Comparison of ENCODE assay signal across 19 cellular contexts in the genomic region with DNA sequence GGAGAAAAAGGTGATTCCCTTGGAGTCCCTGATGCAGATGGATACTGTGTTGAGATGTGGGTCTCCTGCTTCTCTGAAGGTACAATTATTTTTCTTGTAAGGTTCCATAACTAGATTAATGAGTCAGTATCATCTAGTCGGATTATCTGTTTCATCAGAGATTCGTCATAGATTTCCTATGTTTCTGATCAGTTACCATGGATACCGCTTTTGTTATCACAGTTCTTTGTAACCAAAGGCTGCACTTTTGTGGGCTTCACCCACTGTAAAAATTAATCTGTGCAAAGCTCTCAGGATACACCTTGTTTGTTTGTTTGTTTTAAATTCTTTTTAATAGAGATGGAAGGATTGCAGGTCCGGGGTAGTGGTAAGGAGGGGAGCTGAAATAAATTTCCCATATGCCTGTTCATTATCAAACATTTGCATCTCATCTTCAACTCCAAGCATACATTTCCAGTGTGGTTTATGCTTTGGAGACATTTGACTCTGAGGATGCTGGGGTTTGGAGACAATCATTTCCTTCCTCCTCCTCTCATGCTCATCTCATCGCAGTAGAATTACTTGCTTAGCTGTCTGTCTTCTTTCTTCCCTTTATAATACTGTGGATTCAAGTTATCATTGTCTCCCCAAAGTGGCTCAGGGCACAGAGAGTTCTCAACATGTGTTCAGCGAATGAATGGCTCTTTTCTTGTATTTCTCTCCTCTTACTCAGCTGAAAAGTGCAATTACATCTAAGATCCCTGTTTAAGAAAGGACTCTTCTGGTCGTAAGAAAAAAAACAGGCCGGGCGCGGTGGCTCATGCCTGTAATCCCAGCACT. TPM values are rescaled to one million over a fixed set of nuclear protein-coding genes. Genes with fewer than 3 reads are reported as not detected.
DNase-seq lines count a peak whose midpoint lies in the region; ATAC-seq, FAIRE-seq and TF ChIP-seq lines count a peak whose summit lies in the region.
"Had no signal": no experiment of that assay in that cellular context is flagged by ENCODE, and none has a peak within 500 bp of the region (broad histone marks: within the 10 kb centered on the region; RNA-seq: fewer than 3 reads in every experiment).

No MANE protein-coding gene starts in this region.

- TF ChIP-seq POLR2A in endothelial cell of umbilical vein (IDR thresholded peaks at IDR 0.05; ENCODE audit: low read depth, low read length): no peak
- no peak for TF ChIP-seq POLR2A in H54 (IDR thresholded peaks at IDR 0.05; ENCODE audit: low read depth, low read length)

- no peaks in the 10 kb centered on the region for H3K79me2 ChIP-seq in GM23248 (ENCODE audit: insufficient read depth)
- H3K79me2 ChIP-seq in endothelial cell of umbilical vein (ENCODE audit: control insufficient read depth, insufficient read depth, low read length): no peaks in the 10 kb centered on the region
- H3K79me2 ChIP-seq in osteoblast (ENCODE audit: insufficient read depth, low read length): no peaks in the 10 kb centered on the region

- H3K4me1 ChIP-seq in GM23248 (ENCODE audit: insufficient read depth) (no peaks in the 10 kb centered on the region), endothelial cell of umbilical vein (ENCODE audit: control insufficient read depth, extremely low read depth, insufficient read depth, low read length) (no peaks in the 10 kb centered on the region), osteoblast (ENCODE audit: insufficient read depth, low read length) (peaks cover 5% of the 10 kb centered on the region)

- TF ChIP-seq CTCF in endothelial cell of umbilical vein (IDR thresholded peaks at IDR 0.05; ENCODE audit: extremely low read depth in 1 of 2, insufficient read depth in 1 of 2, low read depth in 1 of 2, low read length in 2 of 2) (no peak), osteoblast (IDR thresholded peaks at IDR 0.05; ENCODE audit: extremely low read depth, low read depth, low read length) (no peak)

- BruUV-seq in endothelial cell of umbilical vein (replicated peaks; lab: Mats Ljungman, UMichigan): no TSS peak

- ATAC-seq in HG03039 (IDR thresholded peaks at IDR 0.05; ENCODE audit: unreplicated experiment): no peak
- ATAC-seq: heart right ventricle had no signal

- H3K4me3 ChIP-seq in GM23248 (no peak overlapping the region), endothelial cell of umbilical vein (replicated peaks in 1 of 3; ENCODE audit: insufficient read depth in 1 of 3, low read depth in 1 of 3, low read length in 3 of 3) (no peak overlapping the region), osteoblast (ENCODE audit: insufficient read depth, low read length) (peak overlapping the region; percentile 39), MG63 (no peak overlapping the region)
- H3K4me3 ChIP-seq: heart right ventricle had no signal

- H3F3A ChIP-seq in GM23248 (ENCODE audit: insufficient read depth): no peaks in the 10 kb centered on the region; the same call in 1 of the 2 replicates

- no peak for FAIRE-seq in endothelial cell of umbilical vein (lab: Jason Lieb, UNC)
- FAIRE-seq in H54 (lab: Jason Lieb, UNC): no peak
- FAIRE-seq: G401.6, kidney had no signal

- no peak overlapping the region for H3K4me2 ChIP-seq in GM23248 (ENCODE audit: unreplicated experiment)
- no peak overlapping the region for H3K4me2 ChIP-seq in endothelial cell of umbilical vein (ENCODE audit: insufficient read depth, low read length)
- H3K4me2 ChIP-seq in osteoblast (ENCODE audit: insufficient read depth, low read length): peak overlapping the region; percentile 27

- intact Hi-C loops in endothelial cell of umbilical vein (cut with micrococcal nuclease): no loop called here

- peak overlapping the region; percentile 90 for H2AFZ ChIP-seq in GM23248
- peak overlapping the region; percentile 18 for H2AFZ ChIP-seq in endothelial cell of umbilical vein (ENCODE audit: low read depth, low read length)
- peak overlapping the region; percentile 66 for H2AFZ ChIP-seq in osteoblast (ENCODE audit: low read length)

- H3K27ac ChIP-seq in GM23248 (peak overlapping the region; percentile 37; the same call in 1 of the 2 replicates), endothelial cell of umbilical vein (ENCODE audit: insufficient read depth, low read depth, low read length) (no peak overlapping the region), osteoblast (ENCODE audit: low read depth, low read length) (peak overlapping the region; percentile 27)
- H3K27ac ChIP-seq: heart right ventricle had no signal

- H3K36me3 ChIP-seq in GM23248 (ENCODE audit: low read depth) (no peaks in the 10 kb centered on the region), endothelial cell of umbilical vein (ENCODE audit: control insufficient read depth in 2 of 2, extremely low read depth in 1 of 2, insufficient read depth in 2 of 2, low read length in 2 of 2) (no peaks in the 10 kb centered on the region), osteoblast (ENCODE audit: insufficient read depth, low read length) (no peaks in the 10 kb centered on the region), MG63 (no peaks in the 10 kb centered on the region)
- H3K36me3 ChIP-seq: heart right ventricle had no signal

- in situ Hi-C loops in GM23248 (cut with MboI): loop anchor here (10.0 kb wide), 1 partner anchor 340 kb away; no protein-coding TSS in a partner anchor
- in situ Hi-C loops in SK-MEL-5 (cut with HindIII; ENCODE audit: low pct_unique_long_range_greater_than_20kb, low sequenced_read_pairs): no loop called here

- POLR2A ChIA-PET in endothelial cell of umbilical vein (lab: Charles Lee): no interaction called here

- H4K20me1 ChIP-seq in GM23248 (ENCODE audit: insufficient read depth) (no peaks in the 10 kb centered on the region), endothelial cell of umbilical vein (replicated peaks; ENCODE audit: control insufficient read depth, extremely low read depth, insufficient read depth, low read length) (no peaks in the 10 kb centered on the region), osteoblast (ENCODE audit: insufficient read depth, low read length) (no peaks in the 10 kb centered on the region)

- CTCF ChIA-PET in endothelial cell of umbilical vein (lab: Charles Lee): interaction anchor here (0.7 to 2.8 kb wide), 7 partner anchors 9 to 335 kb away, joined by 3 to 11 read pairs (median 3); no protein-coding TSS in a partner anchor

- WGBS in GM23248 (ENCODE audit: low coverage in 1 of 2, low lambda C conversion rate in 2 of 2, missing lambda C conversion rate in 2 of 2), 2 experiments: 42% methylated on average over 10 of the region's 10 CpGs

- H3K27me3 ChIP-seq in GM23248 (replicated peaks; ENCODE audit: insufficient read depth) (no peaks in the 10 kb centered on the region), endothelial cell of umbilical vein (ENCODE audit: control insufficient read depth in 2 of 2, insufficient read depth in 2 of 2, low read length in 2 of 2) (peaks cover 2% of the 10 kb centered on the region in 2 experiments), osteoblast (ENCODE audit: insufficient read depth, low read length) (peaks cover 5% of the 10 kb centered on the region), MG63 (no peaks in the 10 kb centered on the region)

- peak overlapping the region; percentile 56; the same call in 1 of the 2 replicates for H3K9ac ChIP-seq in GM23248
- no peak overlapping the region for H3K9ac ChIP-seq in endothelial cell of umbilical vein (replicated peaks; ENCODE audit: extremely low read depth, insufficient read depth, low read length)

- DNase-seq in GM23248: peak; percentile 65
- peak; percentile 87 for DNase-seq in SK-MEL-5 (ENCODE audit: low read depth, low spot score)
- DNase-seq in endothelial cell of umbilical vein (ENCODE audit: low read depth, low spot score): no peak
- no peak for DNase-seq in osteoblast (ENCODE audit: insufficient read length, low spot score, missing footprints)
- no peak for DNase-seq in MG63
- no peak for DNase-seq in NCI-H510A (lab: John Stamatoyannopoulos, UW)
- no peak for DNase-seq in H54 (ENCODE audit: insufficient read length, low spot score)
- DNase-seq: activated T-cell treated with anti-CD3 and anti-CD28 coated beads, Interleukin-2, amount 50 U/mL, for 4 hours; CD4-positive, CD25-positive, alpha-beta regulatory T cell; erythroblast; heart right ventricle; MM.1S; NCI-H2107; posterior cingulate gyrus; Right ventricle myocardium superior; T-helper 9 cell had no signal

- dilution Hi-C loops in endothelial cell of umbilical vein (cut with MboI; ENCODE audit: extremely low pct_ligation_motif_present, low sequenced_read_pairs): no loop called here

- no peaks in the 10 kb centered on the region for H3K9me1 ChIP-seq in endothelial cell of umbilical vein (replicated peaks; ENCODE audit: control insufficient read depth, extremely low read depth, insufficient read depth, low read length)

- H3K9me3 ChIP-seq in GM23248 (ENCODE audit: low read depth) (no peaks in the 10 kb centered on the region), endothelial cell of umbilical vein (replicated peaks; ENCODE audit: control insufficient read depth, insufficient read depth, low read length) (no peaks in the 10 kb centered on the region), osteoblast (ENCODE audit: low read depth, low read length) (no peaks in the 10 kb centered on the region), MG63 (no peaks in the 10 kb centered on the region)
- H3K9me3 ChIP-seq: heart right ventricle had no signal

- H3K9me2 ChIP-seq in GM23248 (ENCODE audit: insufficient read depth): no peaks in the 10 kb centered on the region

RNA-seq across cellular contexts. Expression of a gene that starts 33.2 kb away (rescaled TPM):
- total RNA-seq in GM23248 (2014; rRNA removed; shearing (Covaris generic)): 23.4 and 28.9 TPM in 2 replicates
- polyA plus RNA-seq in GM23248 (2016; fragmentation: Nextera tagmentation; extraction: Ambion mirVana) (40.6 and 46.9 TPM in 2 replicates), endothelial cell of umbilical vein (30.2 and 31.1 TPM in 2 replicates)
- total RNA-seq in SK-MEL-5 (2014; rRNA removed; shearing (Covaris generic)): 40.9 and 48.1 TPM in 2 replicates
- 67.2 and 68.9 TPM in 2 replicates for polyA plus RNA-seq in SK-MEL-5 (2015; cell fraction: cytosol; rRNA removed)
- 81.4 and 86.8 TPM in 2 replicates for polyA plus RNA-seq in SK-MEL-5 (2015; cell fraction: nucleus; rRNA removed)
- total RNA-seq in endothelial cell of umbilical vein (64.3 and 65.9 TPM in 2 replicates), osteoblast (26.8 and 29.5 TPM in 2 replicates)
- 31.7 and 33.3 TPM in 2 replicates for polyA plus RNA-seq in endothelial cell of umbilical vein (2011; cell fraction: cytosol; rRNA removed)
- 67.7 and 81.8 TPM in 2 replicates for polyA plus RNA-seq in endothelial cell of umbilical vein (2011; cell fraction: nucleus; rRNA removed)
- 46.9 and 61.4 TPM in 2 replicates for polyA plus RNA-seq in endothelial cell of umbilical vein (2012)
- polyA minus RNA-seq in endothelial cell of umbilical vein: 32.2 and 33.1 TPM in 2 replicates
- 27.4 TPM for polyA minus RNA-seq in endothelial cell of umbilical vein (2011; cell fraction: cytosol; rRNA and poly(A)+ RNA removed)
- polyA minus RNA-seq in endothelial cell of umbilical vein (2011; cell fraction: nucleus; rRNA and poly(A)+ RNA removed): 24.2 and 33.2 TPM in 2 replicates
- total RNA-seq in MG63 (2014; rRNA removed; shearing (Covaris generic); ENCODE audit: low replicate concordance): 66.4 and 71.8 TPM in 2 replicates

RNA-seq across cellular contexts. Expression of a gene that starts 50.5 kb away (rescaled TPM):
- total RNA-seq in GM23248 (2014; rRNA removed; shearing (Covaris generic)): 50.1 and 86.8 TPM in 2 replicates
- polyA plus RNA-seq in GM23248 (2016; fragmentation: Nextera tagmentation; extraction: Ambion mirVana) (159 and 165 TPM in 2 replicates), endothelial cell of umbilical vein (36.4 and 50.8 TPM in 2 replicates)
- total RNA-seq in SK-MEL-5 (2014; rRNA removed; shearing (Covaris generic)): 47.4 and 52.5 TPM in 2 replicates
- polyA plus RNA-seq in SK-MEL-5 (2015; cell fraction: cytosol; rRNA removed): 45.4 and 58.8 TPM in 2 replicates
- 13.5 and 22.2 TPM in 2 replicates for polyA plus RNA-seq in SK-MEL-5 (2015; cell fraction: nucleus; rRNA removed)
- total RNA-seq in endothelial cell of umbilical vein (88.1 and 92.7 TPM in 2 replicates), osteoblast (38.0 and 47.4 TPM in 2 replicates)
- 57.1 and 61.1 TPM in 2 replicates for polyA plus RNA-seq in endothelial cell of umbilical vein (2011; cell fraction: cytosol; rRNA removed)
- polyA plus RNA-seq in endothelial cell of umbilical vein (2011; cell fraction: nucleus; rRNA removed): 40.9 and 43.2 TPM in 2 replicates
- polyA plus RNA-seq in endothelial cell of umbilical vein (2012): 82.2 and 93.2 TPM in 2 replicates
- 26.3 and 39.4 TPM in 2 replicates for polyA minus RNA-seq in endothelial cell of umbilical vein
- 17.1 TPM for polyA minus RNA-seq in endothelial cell of umbilical vein (2011; cell fraction: cytosol; rRNA and poly(A)+ RNA removed)
- 50.9 and 53.5 TPM in 2 replicates for polyA minus RNA-seq in endothelial cell of umbilical vein (2011; cell fraction: nucleus; rRNA and poly(A)+ RNA removed)
- total RNA-seq in MG63 (2014; rRNA removed; shearing (Covaris generic); ENCODE audit: low replicate concordance): 103 and 212 TPM in 2 replicates

Comparison
In these comparisons a context has a peak if more than half of its experiments do, and no peak if none do; other contexts are left out.
1. DNase-seq: peak in GM23248 (single experiment) and SK-MEL-5 (single experiment); none in endothelial cell of umbilical vein (single experiment), osteoblast (single experiment), MG63 (single experiment), NCI-H510A (single experiment) and H54 (single experiment).
2. H2AFZ ChIP-seq: peak in every context shown above with its lines; median percentile 90 in GM23248; 66 in osteoblast; 18 in endothelial cell of umbilical vein.